In the genomic region with DNA sequence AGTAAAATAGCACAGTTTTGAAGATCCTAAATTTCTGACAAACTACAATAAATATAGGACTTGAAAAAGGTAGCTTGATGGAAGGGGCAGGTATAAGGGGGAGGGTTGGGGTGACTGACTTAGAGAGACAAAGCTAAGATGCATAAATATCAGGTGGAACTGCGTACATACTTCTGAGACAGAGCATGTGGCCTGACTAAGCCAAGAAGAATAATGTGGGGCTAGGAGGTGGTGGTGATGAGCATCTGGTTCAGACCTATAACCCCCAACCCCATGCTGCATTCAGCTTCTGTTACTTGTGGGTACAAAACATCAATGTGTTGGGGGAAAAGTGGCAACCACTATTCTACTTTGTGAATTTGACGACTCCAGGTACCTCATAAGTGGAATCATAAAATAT, we compare ENCODE assay signal across 21 cellular contexts. TPM values are rescaled to one million over a fixed set of nuclear protein-coding genes. Genes with fewer than 3 reads are reported as not detected.
DNase-seq lines count a peak whose midpoint lies in the region; ATAC-seq, FAIRE-seq and TF ChIP-seq lines count a peak whose summit lies in the region.
"Had no signal": no experiment of that assay in that cellular context is flagged by ENCODE, and none has a peak within 500 bp of the region (broad histone marks: within the 10 kb centered on the region; RNA-seq: fewer than 3 reads in every experiment).

No MANE protein-coding gene starts in this region.

- WGBS in HUES64 = 85% methylated on average over 2 of the region's 2 CpGs

- no peak overlapping the region for H3K9ac ChIP-seq in HUES64 (ENCODE audit: low read depth, low read length)
- no peak overlapping the region for H3K9ac ChIP-seq in iPS-15b (ENCODE audit: low read depth, low read length)

- CTCF ChIA-PET in CD4-positive, alpha-beta memory T cell (lab: Charles Lee; ENCODE audit: partially characterized antibody) = interaction anchor here (1.1 to 1.3 kb wide), 2 partner anchors 10 to 227 kb away, joined by 3 to 4 read pairs; no protein-coding TSS in a partner anchor

- H3K4me3 Mint-ChIP-seq in CD4-positive, CD25-positive, alpha-beta regulatory T cell = peak overlapping the region in 3 of 4 donors; percentile 12 to 51 (median 13)
- peak overlapping the region in 2 of 8 donors; percentile 32 to 33 for H3K4me3 Mint-ChIP-seq in CD4-positive, alpha-beta memory T cell
- H3K4me3 Mint-ChIP-seq: HFFc6 had no signal

- H3K27ac Mint-ChIP-seq in CD4-positive, CD25-positive, alpha-beta regulatory T cell = peak overlapping the region in 1 of 3 donors; percentile 25
- H3K27ac Mint-ChIP-seq in CD4-positive, alpha-beta memory T cell = peak overlapping the region in 4 of 7 donors; percentile 22 to 65 (median 34)
- H3K27ac Mint-ChIP-seq: HFFc6 had no signal

- H3K36me3 ChIP-seq in CD4-positive, CD25-positive, alpha-beta regulatory T cell (ENCODE audit: control insufficient read depth, insufficient read depth, low read length) = no peaks in the 10 kb centered on the region
- no peaks in the 10 kb centered on the region for H3K36me3 ChIP-seq in CD4-positive, alpha-beta memory T cell (ENCODE audit: insufficient read depth, low read length)
- H3K36me3 ChIP-seq in HUES64 (ENCODE audit: insufficient read depth, low read length) = no peaks in the 10 kb centered on the region
- H3K36me3 ChIP-seq in iPS-15b (ENCODE audit: control insufficient read depth, insufficient read depth, low read length) = no peaks in the 10 kb centered on the region
- H3K36me3 ChIP-seq: SJCRH30 had no signal

- intact Hi-C loops in CD4-positive, alpha-beta memory T cell (cut with micrococcal nuclease) = no loop called here

- no peak for DNase-seq in CD4-positive, CD25-positive, alpha-beta regulatory T cell
- DNase-seq in CD4-positive, alpha-beta memory T cell = no peak
- DNase-seq in GM13977 (ENCODE audit: low spot score) (no peak), urothelium cell line (ENCODE audit: low spot score) (no peak)
- DNase-seq: DMS153, GF-D8, HFFc6, NCI-H1092 treated with DMSO at 0.1 percent for 48 hours, NCI-H146, NCI-H2029 treated with DMSO at 0.1 percent for 48 hours, NCI-H2171 treated with DMSO at 0.1 percent for 48 hours, NCI-H446 treated with DMSO at 0.1 percent for 48 hours, NCI-H69, SJCRH30 had no signal

- H3K27me3 Mint-ChIP-seq in CD4-positive, CD25-positive, alpha-beta regulatory T cell = no peaks in the 10 kb centered on the region
- no peaks in the 10 kb centered on the region for H3K27me3 Mint-ChIP-seq in CD4-positive, alpha-beta memory T cell

- no peak for ATAC-seq in CD4-positive, CD25-positive, alpha-beta regulatory T cell (ENCODE audit: low read depth in 2 of 2)
- ATAC-seq in HG02970 (IDR thresholded peaks at IDR 0.05; ENCODE audit: low FRiP score, unreplicated experiment) = no peak
- ATAC-seq: Panc1 had no signal

- FAIRE-seq in urothelium cell line (lab: Jason Lieb, UNC) = no peak
- FAIRE-seq: GM18507 had no signal

- in situ Hi-C loops in GM13977 (cut with MboI; ENCODE audit: low pct_unique_long_range_greater_than_20kb, low sequenced_read_pairs, unreplicated experiment) = no loop called here

- peaks cover 37 to 76% (median 43%) of the 10 kb centered on the region in 4 donors for H3K4me1 Mint-ChIP-seq in CD4-positive, CD25-positive, alpha-beta regulatory T cell
- H3K4me1 Mint-ChIP-seq in CD4-positive, alpha-beta memory T cell = peaks cover 43 to 71% (median 57%) of the 10 kb centered on the region in 4 donors

- no peak for TF ChIP-seq CTCF in GM13977 (IDR thresholded peaks at IDR 0.05; ENCODE audit: extremely low read depth, insufficient read depth, missing control alignments)

- POLR2A ChIA-PET in CD4-positive, alpha-beta memory T cell (lab: Charles Lee; ENCODE audit: partially characterized antibody) = interaction anchor here (1.2 to 2.3 kb wide), 2 partner anchors 14 to 19 kb away, joined by 3 to 11 read pairs; partner anchors contain the start of gene USP9X

- no peak overlapping the region for H3K27ac ChIP-seq in CD4-positive, CD25-positive, alpha-beta regulatory T cell (ENCODE audit: insufficient read depth, low read length, poor library complexity, severe bottlenecking)
- H3K27ac ChIP-seq in CD4-positive, alpha-beta memory T cell (ENCODE audit: low read depth, low read length) = no peak overlapping the region
- no peak overlapping the region for H3K27ac ChIP-seq in HUES64 (ENCODE audit: low read depth, low read length)
- H3K27ac ChIP-seq: C4-2B, HL-60, SJCRH30 had no signal

- H3K27me3 ChIP-seq in CD4-positive, CD25-positive, alpha-beta regulatory T cell (ENCODE audit: control insufficient read depth, insufficient read depth, low read length) = no peaks in the 10 kb centered on the region
- H3K27me3 ChIP-seq in CD4-positive, alpha-beta memory T cell (ENCODE audit: insufficient read depth, low read length) = no peaks in the 10 kb centered on the region
- H3K27me3 ChIP-seq in HUES64 (ENCODE audit: insufficient read depth, low read length) = no peaks in the 10 kb centered on the region
- H3K27me3 ChIP-seq in iPS-15b (ENCODE audit: control insufficient read depth, insufficient read depth, low read length) = no peaks in the 10 kb centered on the region
- H3K27me3 ChIP-seq: SJCRH30 had no signal

- peaks cover 25% of the 10 kb centered on the region for H3K4me1 ChIP-seq in CD4-positive, CD25-positive, alpha-beta regulatory T cell (ENCODE audit: control insufficient read depth, insufficient read depth, low read length, poor library complexity, severe bottlenecking)
- H3K4me1 ChIP-seq in CD4-positive, alpha-beta memory T cell (ENCODE audit: insufficient read depth, low read length) = peaks cover 62% of the 10 kb centered on the region
- peaks cover 35% of the 10 kb centered on the region for H3K4me1 ChIP-seq in HUES64 (ENCODE audit: insufficient read depth, low read length)
- H3K4me1 ChIP-seq in iPS-15b (ENCODE audit: control insufficient read depth, insufficient read depth, low read length) = peaks cover 27% of the 10 kb centered on the region
- H3K4me1 ChIP-seq: SJCRH30 had no signal

- no peak overlapping the region for H3K4me3 ChIP-seq in CD4-positive, CD25-positive, alpha-beta regulatory T cell (ENCODE audit: low read depth, low read length)
- H3K4me3 ChIP-seq in CD4-positive, alpha-beta memory T cell (ENCODE audit: low read length in 2 of 2) = no peak overlapping the region
- peak overlapping the region; percentile 21; the same call in 1 of the 2 replicates for H3K4me3 ChIP-seq in HUES64 (ENCODE audit: low read length)
- H3K4me3 ChIP-seq in iPS-15b (ENCODE audit: low read depth, low read length) = peak overlapping the region; percentile 28
- H3K4me3 ChIP-seq: SJCRH30 had no signal

- peaks cover 17% of the 10 kb centered on the region for H3K36me3 Mint-ChIP-seq in CD4-positive, CD25-positive, alpha-beta regulatory T cell
- H3K36me3 Mint-ChIP-seq in CD4-positive, alpha-beta memory T cell = peaks cover 6 to 8% of the 10 kb centered on the region in 2 donors

- peaks cover 0 to 6% (median 3%) of the 10 kb centered on the region in 7 donors for H3K9me3 Mint-ChIP-seq in CD4-positive, CD25-positive, alpha-beta regulatory T cell
- peaks cover 0 to 6% (median 0%) of the 10 kb centered on the region in 8 donors for H3K9me3 Mint-ChIP-seq in CD4-positive, alpha-beta memory T cell
- H3K9me3 Mint-ChIP-seq: HFFc6 had no signal

- H3K9me3 ChIP-seq in CD4-positive, CD25-positive, alpha-beta regulatory T cell (ENCODE audit: control insufficient read depth in 2 of 2, low read length in 2 of 2) = no peaks in the 10 kb centered on the region
- no peaks in the 10 kb centered on the region for H3K9me3 ChIP-seq in CD4-positive, alpha-beta memory T cell (ENCODE audit: control insufficient read depth in 1 of 2, low read length in 2 of 2)
- no peaks in the 10 kb centered on the region for H3K9me3 ChIP-seq in HUES64 (ENCODE audit: insufficient read depth, low read depth, low read length)
- no peaks in the 10 kb centered on the region for H3K9me3 ChIP-seq in iPS-15b (ENCODE audit: control insufficient read depth, insufficient read depth, low read length)
- H3K9me3 ChIP-seq: SJCRH30 had no signal

RNA-seq across cellular contexts. Expression of gene USP9X, which starts 19.8 kb away (rescaled TPM):
- total RNA-seq in CD4-positive, CD25-positive, alpha-beta regulatory T cell = 101 TPM
- 10 to 100 TPM; 19.5 to 26.5 (median 22.7) TPM for polyA plus RNA-seq in CD4-positive, CD25-positive, alpha-beta regulatory T cell
- total RNA-seq in CD4-positive, alpha-beta memory T cell = 10 to 100 TPM; 76.1 to 78.2 TPM
- polyA plus RNA-seq in CD4-positive, alpha-beta memory T cell = 10 to 100 TPM; 12.9 to 30.8 TPM
- 61.6 TPM for polyA plus RNA-seq in HUES64 (2013, experiment 1 of 2)
- 71.3 TPM for polyA plus RNA-seq in HUES64 (2013, experiment 2 of 2)

Comparison
In these comparisons a context has a peak if more than half of its experiments do, and no peak if none do; other contexts are left out.
1. H3K4me3 ChIP-seq: peak in HUES64 (single experiment) and iPS-15b (single experiment); none in CD4-positive, CD25-positive, alpha-beta regulatory T cell (single experiment) and CD4-positive, alpha-beta memory T cell (0 of 2).